Comparison of ENCODE assay signal across 18 cellular contexts in genomic region chr16:86362155-86362849, GRCh38.
DNase-seq lines count a peak whose midpoint lies in the region; ATAC-seq, FAIRE-seq and TF ChIP-seq lines count a peak whose summit lies in the region.
"Had no signal": no experiment of that assay in that cellular context is flagged by ENCODE, and none has a peak within 500 bp of the region (broad histone marks: within the 10 kb centered on the region; RNA-seq: fewer than 3 reads in every experiment).

No MANE protein-coding gene starts in this region.

- H2AFZ ChIP-seq in astrocyte (ENCODE audit: low read depth, low read length) = no peak overlapping the region

- H3K4me3 ChIP-seq in astrocyte (ENCODE audit: insufficient read depth, low read depth, low read length) = no peak overlapping the region
- no peak overlapping the region for H3K4me3 ChIP-seq in mesodermal cell (ENCODE audit: extremely low read depth, insufficient read depth, low read length, poor library complexity, severe bottlenecking)
- no peak overlapping the region for H3K4me3 ChIP-seq in upper lobe of left lung
- H3K4me3 ChIP-seq: GM12878, HAP-1 had no signal

- no peak for ATAC-seq in natural killer cell
- no peak for ATAC-seq in upper lobe of left lung (ENCODE audit: low FRiP score in 2 of 2)
- ATAC-seq: GM12878 had no signal

- 78 to 97% methylated on average over 4 to 6 of the region's 9 CpGs for WGBS in mesodermal cell (ENCODE audit: insufficient coverage in 2 of 2), 2 experiments
- 85 to 86% methylated on average over 9 of the region's 9 CpGs for WGBS in upper lobe of left lung, 2 donors

- no peak for TF ChIP-seq EP300 in Ishikawa (IDR thresholded peaks at IDR 0.05; ENCODE audit: borderline replicate concordance)
- no peak for TF ChIP-seq EP300 in upper lobe of left lung (IDR thresholded peaks at IDR 0.05)

- H3K9me3 Mint-ChIP-seq in astrocyte (ENCODE audit: unreplicated experiment) = peaks cover 5% of the 10 kb centered on the region
- H3K9me3 Mint-ChIP-seq in natural killer cell = no peaks in the 10 kb centered on the region

- H3K27me3 ChIP-seq in astrocyte (ENCODE audit: insufficient read depth, low read length) (peaks cover 3% of the 10 kb centered on the region), upper lobe of left lung (no peaks in the 10 kb centered on the region)

- no peak overlapping the region for H3K9ac ChIP-seq in astrocyte (ENCODE audit: low read length)

- H3K4me3 Mint-ChIP-seq in astrocyte (ENCODE audit: unreplicated experiment) = no peak overlapping the region
- H3K4me3 Mint-ChIP-seq in natural killer cell = no peak overlapping the region

- H3K4me1 Mint-ChIP-seq in astrocyte (ENCODE audit: low read depth, unreplicated experiment) = peaks cover 12% of the 10 kb centered on the region
- H3K4me1 Mint-ChIP-seq in natural killer cell = no peaks in the 10 kb centered on the region

- H3K27me3 Mint-ChIP-seq in astrocyte (ENCODE audit: low read depth, unreplicated experiment) = peaks cover 31% of the 10 kb centered on the region
- H3K27me3 Mint-ChIP-seq in natural killer cell (ENCODE audit: low read depth in 2 of 2) = peaks cover 13 to 49% of the 10 kb centered on the region in 2 donors

- H3K4me1 ChIP-seq in astrocyte (ENCODE audit: insufficient read depth, low read length) (peaks cover 19% of the 10 kb centered on the region), mesodermal cell (ENCODE audit: control insufficient read depth, insufficient read depth, low read length, poor library complexity, severe bottlenecking) (peaks cover 10% of the 10 kb centered on the region), upper lobe of left lung (peaks cover 0 to 9% (median 0%) of the 10 kb centered on the region in 4 donors)

- H3K36me3 Mint-ChIP-seq in astrocyte (ENCODE audit: low read depth, unreplicated experiment) (no peaks in the 10 kb centered on the region), natural killer cell (no peaks in the 10 kb centered on the region)

- H3K9me3 ChIP-seq in astrocyte (ENCODE audit: insufficient read depth, low read depth, low read length) (no peaks in the 10 kb centered on the region), mesodermal cell (ENCODE audit: control insufficient read depth, low read length) (no peaks in the 10 kb centered on the region), upper lobe of left lung (no peaks in the 10 kb centered on the region)
- H3K9me3 ChIP-seq: HAP-1 had no signal

- no peaks in the 10 kb centered on the region for H3K36me3 ChIP-seq in astrocyte (ENCODE audit: insufficient read depth, low read length)
- H3K36me3 ChIP-seq in mesodermal cell (ENCODE audit: control insufficient read depth, insufficient read depth, low read length) = no peaks in the 10 kb centered on the region
- no peaks in the 10 kb centered on the region for H3K36me3 ChIP-seq in upper lobe of left lung
- H3K36me3 ChIP-seq: HAP-1 had no signal

- no peaks in the 10 kb centered on the region for H3K79me2 ChIP-seq in astrocyte (ENCODE audit: insufficient read depth, low read length)

- FAIRE-seq in astrocyte (lab: Jason Lieb, UNC) = no peak
- FAIRE-seq: G401.6, GM12878 had no signal

- peak overlapping the region; percentile 61 for H3K4me2 ChIP-seq in astrocyte (ENCODE audit: low read length)

- DNase-seq in Daoy (ENCODE audit: low read depth) (peak; percentile 31), astrocyte (ENCODE audit: low read depth) (no peak), NK-92 (lab: John Stamatoyannopoulos, UW; ENCODE audit: unreplicated experiment) (no peak), natural killer cell (no peak), hepatic stellate cell (ENCODE audit: low spot score) (no peak), upper lobe of left lung (no peak)
- DNase-seq: activated CD8-positive, alpha-beta memory T cell treated with anti-CD3 and anti-CD28 coated beads, Interleukin-2, amount 50 U/mL, for 4 hours; activated naive CD4-positive, alpha-beta T cell treated with Interleukin-2 at 50 U/mL for 16 hours; cortex of kidney; glutamatergic neuron; NCI-H1092 treated with DMSO at 0.1 percent for 48 hours; NK-92 treated with Interleukin-12 subunit alpha and Interleukin-12 subunit beta, amount 100 ng/mL, for 24 hours; stimulated activated CD4-positive, alpha-beta T cell treated with anti-CD3 and anti-CD28 coated beads, Interleukin-2, amount 100 ng/mL, for 24 hours had no signal

- TF ChIP-seq POLR2A in upper lobe of left lung (IDR thresholded peaks at IDR 0.05) = no peak

- H4K20me1 ChIP-seq in astrocyte (ENCODE audit: insufficient read depth, low read length) = no peaks in the 10 kb centered on the region

- H3K27ac ChIP-seq in astrocyte (ENCODE audit: low read depth, low read length) (peak overlapping the region; percentile 21), mesodermal cell (ENCODE audit: low read depth, low read length, severe bottlenecking) (peak overlapping the region; percentile 77), upper lobe of left lung (no peak overlapping the region)

- TF ChIP-seq CTCF in astrocyte (IDR thresholded peaks at IDR 0.05; ENCODE audit: insufficient read depth, low read depth, low read length) (no peak), natural killer cell (IDR thresholded peaks at IDR 0.05) (no peak), upper lobe of left lung (IDR thresholded peaks at IDR 0.05) (no peak)

- TF ChIP-seq RAD21 in Ishikawa (IDR thresholded peaks at IDR 0.05; ENCODE audit: low read depth) = no peak

- H3K27ac Mint-ChIP-seq in astrocyte (ENCODE audit: unreplicated experiment) (peak overlapping the region; percentile 92), natural killer cell (no peak overlapping the region)

- intact Hi-C loops in natural killer cell (cut with micrococcal nuclease) = no loop called here

TF ChIP-seq in Ishikawa, 13 proteins besides CTCF, POLR2A, EP300 and RAD21:
- TF ChIP-seq CREB1 (IDR thresholded peaks at IDR 0.05; ENCODE audit: low read depth) (no peak), USF1 (IDR thresholded peaks at IDR 0.05) (peak; percentile 74), TCF12 (IDR thresholded peaks at IDR 0.05; ENCODE audit: low read depth) (no peak), CEBPB (IDR thresholded peaks at IDR 0.05) (no peak), ZBTB7A (IDR thresholded peaks at IDR 0.05; ENCODE audit: low read depth) (no peak), REST (IDR thresholded peaks at IDR 0.05; ENCODE audit: low read depth) (no peak), MAX (IDR thresholded peaks at IDR 0.05) (no peak), TEAD4 (IDR thresholded peaks at IDR 0.05) (no peak)

Comparison
In these comparisons a context has a peak if more than half of its experiments do, and no peak if none do; other contexts are left out.
1. H3K27ac ChIP-seq: peak in astrocyte (single experiment) and mesodermal cell (single experiment); none in upper lobe of left lung (0 of 4).